ENCODE assay signal across 8 cellular contexts in the genomic region with DNA sequence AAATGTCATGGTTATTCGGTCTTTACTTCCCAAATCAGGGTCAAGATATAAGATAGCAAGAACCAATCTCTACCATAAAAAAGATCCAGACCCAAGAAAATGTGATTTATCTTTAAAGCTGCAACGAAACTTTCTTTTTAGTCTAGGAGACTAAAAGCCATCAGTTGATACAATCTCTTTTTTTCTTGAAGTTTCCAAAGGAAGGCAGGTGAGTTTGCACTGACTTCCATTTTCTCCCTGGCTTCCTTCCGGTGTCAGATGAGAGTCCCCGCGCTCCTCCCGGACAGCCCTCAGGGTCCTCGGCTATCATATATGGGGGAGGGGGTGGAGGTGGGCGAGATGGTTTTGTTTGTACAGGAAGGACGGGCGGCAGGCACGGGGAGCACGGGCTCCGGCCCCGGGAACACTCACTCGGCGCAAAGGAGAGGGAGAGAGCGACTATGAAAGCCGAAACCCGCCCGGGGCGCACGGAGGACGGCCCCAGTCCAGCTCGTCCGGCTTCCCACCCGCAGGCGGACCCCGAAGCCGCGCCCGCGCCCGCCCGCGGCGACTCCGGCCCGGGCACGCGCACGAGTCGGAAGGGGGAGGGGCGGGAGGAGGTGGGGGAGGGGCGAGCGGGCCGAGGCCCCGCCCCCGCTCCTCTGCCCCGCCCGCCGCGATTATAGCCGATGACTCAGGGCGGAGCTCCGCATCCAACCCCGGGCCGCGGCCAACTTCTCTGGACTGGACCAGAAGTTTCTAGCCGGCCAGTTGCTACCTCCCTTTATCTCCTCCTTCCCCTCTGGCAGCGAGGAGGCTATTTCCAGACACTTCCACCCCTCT. TPM values are rescaled to one million over a fixed set of nuclear protein-coding genes. Genes with fewer than 3 reads are reported as not detected.
DNase-seq lines count a peak whose midpoint lies in the region; ATAC-seq and TF ChIP-seq lines count a peak whose summit lies in the region.

A gene (plus strand): TSS at position 689 of the 822 bp plus-strand sequence. CDS start 296 bp downstream, outside the sequence.

- DNase-seq in DND-41 (peak; percentile 78), SW 1271 (lab: John Stamatoyannopoulos, UW) (peak; percentile 34 to 84), head of caudate nucleus (peak; percentile 76 to 96 (median 88)), osteocyte (ENCODE audit: extremely low spot score, unreplicated experiment) (peak; percentile 95), thoracic aorta (ENCODE audit: low spot score) (peak; percentile 93)
- peak; percentile 85 for DNase-seq in activated naive CD8-positive, alpha-beta T cell treated with anti-CD3 and anti-CD28 coated beads, Interleukin-2, amount 10 ng/mL, durations not matched to agents 7 days and 5 days

- H3K36me3 Mint-ChIP-seq in activated naive CD8-positive, alpha-beta T cell treated with anti-CD3 and anti-CD28 coated beads, Interleukin-2, amount 10 ng/mL, durations not matched to agents 7 days and 5 days = no peaks in the 10 kb centered on the region
- H3K36me3 Mint-ChIP-seq in osteocyte (ENCODE audit: unreplicated experiment) = peaks cover 4% of the 10 kb centered on the region

- peak within 1 kb of the TSS; percentile 98 for H3K4me3 Mint-ChIP-seq in activated naive CD8-positive, alpha-beta T cell treated with anti-CD3 and anti-CD28 coated beads, Interleukin-2, amount 10 ng/mL, durations not matched to agents 7 days and 5 days
- H3K4me3 Mint-ChIP-seq in osteocyte (ENCODE audit: unreplicated experiment) = peak within 1 kb of the TSS; percentile 93

- no peaks in the 10 kb centered on the region for H4K20me1 ChIP-seq in DND-41 (ENCODE audit: insufficient read depth, low read length)
- H4K20me1 ChIP-seq in KMS-11 (ENCODE audit: insufficient read depth) = 0 out of 2 replicates have a peak, but pooled peaks cover 3% of the 10 kb centered on the region

- H3K4me1 Mint-ChIP-seq in activated naive CD8-positive, alpha-beta T cell treated with anti-CD3 and anti-CD28 coated beads, Interleukin-2, amount 10 ng/mL, durations not matched to agents 7 days and 5 days = peaks cover 41% of the 10 kb centered on the region
- peaks cover 39% of the 10 kb centered on the region for H3K4me1 Mint-ChIP-seq in osteocyte (ENCODE audit: unreplicated experiment)

- H3K9ac ChIP-seq in DND-41 (ENCODE audit: low read depth, low read length) (peak within 1 kb of the TSS; percentile 82), KMS-11 (peak within 1 kb of the TSS; percentile 87)

- H3K36me3 ChIP-seq in DND-41 (ENCODE audit: insufficient read depth, low read length) = no peaks in the 10 kb centered on the region
- no peaks in the 10 kb centered on the region for H3K36me3 ChIP-seq in KMS-11 (ENCODE audit: insufficient read depth)
- no peaks in the 10 kb centered on the region for H3K36me3 ChIP-seq in thoracic aorta

- H3K27ac ChIP-seq in DND-41 (ENCODE audit: low read length) (peak within 1 kb of the TSS; percentile 79), KMS-11 (peak within 1 kb of the TSS; percentile 71), thoracic aorta (peak within 1 kb of the TSS; percentile 99)

- ATAC-seq in DND-41 (ENCODE audit: insufficient read depth, low read depth) (peak; percentile 66), GM21619 (IDR thresholded peaks at IDR 0.05; ENCODE audit: unreplicated experiment) (peak; percentile 76), thoracic aorta (ENCODE audit: insufficient number of reproducible peaks, low FRiP score, low read depth) (peak; percentile 90)
- peak; percentile 69 for ATAC-seq in activated naive CD8-positive, alpha-beta T cell treated with anti-CD3 and anti-CD28 coated beads, Interleukin-2, amount 10 ng/mL, durations not matched to agents 7 days and 5 days (ENCODE audit: low read depth)

- no peaks in the 10 kb centered on the region for H3K9me3 Mint-ChIP-seq in activated naive CD8-positive, alpha-beta T cell treated with anti-CD3 and anti-CD28 coated beads, Interleukin-2, amount 10 ng/mL, durations not matched to agents 7 days and 5 days
- no peaks in the 10 kb centered on the region for H3K9me3 Mint-ChIP-seq in osteocyte (ENCODE audit: unreplicated experiment)

- peak within 1 kb of the TSS; percentile 99 for H3K27ac Mint-ChIP-seq in activated naive CD8-positive, alpha-beta T cell treated with anti-CD3 and anti-CD28 coated beads, Interleukin-2, amount 10 ng/mL, durations not matched to agents 7 days and 5 days
- peak within 1 kb of the TSS; percentile 93 for H3K27ac Mint-ChIP-seq in osteocyte (ENCODE audit: unreplicated experiment)

- H3K4me2 ChIP-seq in DND-41 (ENCODE audit: insufficient read depth, low read length) (peak within 1 kb of the TSS; percentile 90), KMS-11 (peak within 1 kb of the TSS; percentile 75)

- TF ChIP-seq CTCF in DND-41 (IDR thresholded peaks at IDR 0.05; ENCODE audit: borderline replicate concordance, extremely low read depth, low read length, poor library complexity, severe bottlenecking) (no peak), KMS-11 (conservative IDR thresholded peaks at IDR 0.05; ENCODE audit: low read depth, low read length) (no peak), osteocyte (IDR thresholded peaks at IDR 0.05) (no peak), thoracic aorta (IDR thresholded peaks at IDR 0.05) (no peak)

- no peaks in the 10 kb centered on the region for H3K79me2 ChIP-seq in DND-41 (ENCODE audit: insufficient read depth, low read length)
- H3K79me2 ChIP-seq in KMS-11 (ENCODE audit: insufficient read depth, low read depth) = peaks cover 37% of the 10 kb centered on the region

- POLR2A ChIA-PET in activated naive CD8-positive, alpha-beta T cell treated with anti-CD3 and anti-CD28 coated beads, Interleukin-2, amount 10 ng/mL, durations not matched to agents 7 days and 5 days (lab: Charles Lee) = interaction anchor here (0.6 to 4.7 kb wide), 19 partner anchors 8 to 896 kb away, joined by 3 to 21 read pairs (median 3); a partner anchor contains a TSS

- H3K27me3 ChIP-seq in DND-41 (ENCODE audit: insufficient read depth, low read length, poor library complexity) (peaks cover 22% of the 10 kb centered on the region), KMS-11 (ENCODE audit: insufficient read depth, low read depth) (no peaks in the 10 kb centered on the region), thoracic aorta (replicated peaks; ENCODE audit: insufficient read depth) (no peaks in the 10 kb centered on the region)

- H3K9me3 ChIP-seq in DND-41 (ENCODE audit: insufficient read depth, low read length, severe bottlenecking) (no peaks in the 10 kb centered on the region), thoracic aorta (no peaks in the 10 kb centered on the region)

- peak within 1 kb of the TSS; percentile 63 to 81 for H3K4me3 ChIP-seq in DND-41 (ENCODE audit: low read depth in 1 of 2, low read length in 2 of 2)
- H3K4me3 ChIP-seq in KMS-11 (IDR thresholded peaks at IDR 0.05; ENCODE audit: insufficient read depth, low read depth, low read length) = no peak within 1 kb of the TSS
- peak within 1 kb of the TSS; percentile 92 for H3K4me3 ChIP-seq in thoracic aorta

- peaks cover 2% of the 10 kb centered on the region for H3K27me3 Mint-ChIP-seq in activated naive CD8-positive, alpha-beta T cell treated with anti-CD3 and anti-CD28 coated beads, Interleukin-2, amount 10 ng/mL, durations not matched to agents 7 days and 5 days
- no peaks in the 10 kb centered on the region for H3K27me3 Mint-ChIP-seq in osteocyte (ENCODE audit: unreplicated experiment)

- intact Hi-C loops in head of caudate nucleus (cut with DNase I) = loop anchor here (5.0 kb wide), 1 partner anchor 54 kb away; a partner anchor contains a TSS

- H2AFZ ChIP-seq in DND-41 (ENCODE audit: low read depth, low read length) = peak within 1 kb of the TSS; percentile 95
- H2AFZ ChIP-seq in KMS-11 (ENCODE audit: low read depth) = peak within 1 kb of the TSS; percentile 77

- peaks cover 33% of the 10 kb centered on the region for H3K4me1 ChIP-seq in DND-41 (ENCODE audit: insufficient read depth, low read length)
- peaks cover 26% of the 10 kb centered on the region for H3K4me1 ChIP-seq in KMS-11 (ENCODE audit: low read depth, poor library complexity, severe bottlenecking)
- H3K4me1 ChIP-seq in thoracic aorta (ENCODE audit: control insufficient read depth in 1 of 2, low read depth in 2 of 2) = peaks cover 22 to 30% of the 10 kb centered on the region in 2 donors

RNA-seq across cellular contexts. Expression of the gene that starts here (rescaled TPM):
- 10 to 100 TPM; 14.5 to 15.0 TPM for total RNA-seq in activated naive CD8-positive, alpha-beta T cell treated with anti-CD3 and anti-CD28 coated beads, Interleukin-2, amount 10 ng/mL, durations not matched to agents 7 days and 5 days
- total RNA-seq in osteocyte = 40.1 and 41.0 TPM in 2 replicates
- 10 to 100 TPM; 48.9 to 87.6 TPM for total RNA-seq in thoracic aorta
